Comparison of ENCODE assay signal across 1 cellular context in genomic region chr19:1039646-1040475, GRCh38.
TF ChIP-seq lines count a peak whose summit lies in the region.

Gene ABCA7 (plus strand): TSS chr19:1040107. CDS start chr19:1041362, 1,255 bp downstream.

TF ChIP-seq in H1, 55 proteins besides CTCF, POLR2A, EP300 and RAD21 (continued from another document):
- TF ChIP-seq USF2 (IDR thresholded peaks at IDR 0.05; ENCODE audit: low read length) = peak; percentile 24; the same call in 1 of the 2 replicates
- TF ChIP-seq PHF8 (conservative IDR thresholded peaks at IDR 0.05; ENCODE audit: low read depth, low read length) = no peak
- peak; percentile 54; the same call in 1 of the 2 replicates for TF ChIP-seq E2F6 (IDR thresholded peaks at IDR 0.05)
- peak; percentile 61 for TF ChIP-seq TBP (IDR thresholded peaks at IDR 0.05; ENCODE audit: low read depth, low read length)
- TF ChIP-seq CHD2 (IDR thresholded peaks at IDR 0.05; ENCODE audit: low read length) = peak; percentile 90
- no peak for TF ChIP-seq EGR1 (IDR thresholded peaks at IDR 0.05; ENCODE audit: borderline replicate concordance, low read depth, low read length)
- TF ChIP-seq RBBP5 (IDR thresholded peaks at IDR 0.05; ENCODE audit: borderline replicate concordance, low read depth, low read length) = 0 out of 2 replicates have a peak, but pooled peaks have one; percentile 22
- peak; percentile 22 to 70; a peak in 2 of 4 replicates for TF ChIP-seq SIN3A (conservative IDR thresholded peaks at IDR 0.05 in 1 of 2, IDR thresholded peaks at IDR 0.05 in 1 of 2; ENCODE audit: low read depth in 1 of 2, low read length in 2 of 2)
- no peak for TF ChIP-seq FOSL1 (IDR thresholded peaks at IDR 0.05; ENCODE audit: insufficient read depth, low read depth, low read length)
- TF ChIP-seq POLR2AphosphoS5 (IDR thresholded peaks at IDR 0.05; ENCODE audit: low read depth, low read length) = peak; percentile 93
- TF ChIP-seq MAX (IDR thresholded peaks at IDR 0.05) = peak; percentile 69
- TF ChIP-seq KDM1A (IDR thresholded peaks at IDR 0.05; ENCODE audit: borderline replicate concordance, low read length) = 0 out of 2 replicates have a peak, but pooled peaks have one; percentile 6
- TF ChIP-seq NRF1 (IDR thresholded peaks at IDR 0.05; ENCODE audit: low read depth, low read length) = peak; percentile 56
- peak; percentile 84 for TF ChIP-seq CREB1 (IDR thresholded peaks at IDR 0.05)
- peak; percentile 54 for TF ChIP-seq ATF2 (IDR thresholded peaks at IDR 0.05; ENCODE audit: low read length)
- no peak for TF ChIP-seq GTF2F1 (IDR thresholded peaks at IDR 0.05; ENCODE audit: borderline replicate concordance, low read depth, low read length)
- no peak for TF ChIP-seq POU5F1 (IDR thresholded peaks at IDR 0.05; ENCODE audit: low read depth, low read length)
- peak; percentile 67 for TF ChIP-seq SP2 (IDR thresholded peaks at IDR 0.05; ENCODE audit: low read length)
- no peak for TF ChIP-seq YY1 (IDR thresholded peaks at IDR 0.05; ENCODE audit: low read depth, low read length)
- peak in 1 of 2 experiments; percentile 69; a peak in 1 of 4 replicates for TF ChIP-seq HDAC2 (IDR thresholded peaks at IDR 0.05; ENCODE audit: borderline replicate concordance in 1 of 2, low read depth in 2 of 2, low read length in 2 of 2)
